Comparison of ENCODE assay signal across 13 cellular contexts in genomic region chrX:15567886-15568616, GRCh38. TPM values are rescaled to one million over a fixed set of nuclear protein-coding genes. Genes with fewer than 3 reads are reported as not detected.
A peak's percentile ranks its signal among the peaks of the same experiment; 100 is the strongest.
DNase-seq lines count a peak whose midpoint lies in the region; ATAC-seq and TF ChIP-seq lines count a peak whose summit lies in the region.
"Had no signal": no experiment of that assay in that cellular context is flagged by ENCODE, and none has a peak within 500 bp of the region (broad histone marks: within the 10 kb centered on the region; RNA-seq: fewer than 3 reads in every experiment).

No MANE protein-coding gene starts in this region.

- H3K4me3 ChIP-seq in left ventricle myocardium inferior (no peak overlapping the region), heart left ventricle (no peak overlapping the region)

- WGBS in heart left ventricle, 4 donors, result 52 to 78% (median 66%) methylated on average over 7 of the region's 7 CpGs

- intact Hi-C loops in left ventricle myocardium inferior (cut with micrococcal nuclease), result loop anchor here (10.0 kb wide), 1 partner anchor 73 kb away; the partner anchor contains the start of gene PIR
- intact Hi-C loops in heart left ventricle (cut with DNase I), result loop anchor here in 8 of 10 donors (5.0 to 10.0 kb wide), 6 partner anchors 71 to 223 kb away; partner anchors contain the start of gene PIR (in 3 of the 8)

- DNase-seq in left ventricle myocardium inferior (no peak), heart left ventricle (no peak), SW480 (ENCODE audit: low spot score) (peak; percentile 15), foreskin keratinocyte (peak in 1 of 2 donors; percentile 2), NCI-H2227 treated with DMSO at 0.1 percent for 48 hours (lab: John Stamatoyannopoulos, UW) (no peak), NCI-H1105 (lab: John Stamatoyannopoulos, UW) (no peak), NCI-H226 (no peak), T1000 (lab: John Stamatoyannopoulos, UW) (no peak)
- DNase-seq: activated T-cell treated with anti-CD3 and anti-CD28 coated beads, Interleukin-2, amount 50 U/mL, for 4 hours; CD4-positive, CD25-positive, alpha-beta regulatory T cell; effector CD4-positive, alpha-beta T cell; NCI-H187 treated with DMSO at 0.1 percent for 48 hours; T-cell had no signal

- ATAC-seq in heart left ventricle, result no peak
- no peak for ATAC-seq in foreskin keratinocyte
- ATAC-seq: activated T-cell treated with anti-CD3 and anti-CD28 coated beads, Interleukin-2, amount 50 U/mL, for 4 hours; T-cell had no signal

- H3K9me3 ChIP-seq in left ventricle myocardium inferior (replicated peaks) (no peaks in the 10 kb centered on the region), heart left ventricle (no peaks in the 10 kb centered on the region)

- no peaks in the 10 kb centered on the region for H3K36me3 ChIP-seq in left ventricle myocardium inferior
- peaks cover 0 to 33% (median 0%) of the 10 kb centered on the region in 9 donors for H3K36me3 ChIP-seq in heart left ventricle

- H3K4me1 ChIP-seq in left ventricle myocardium inferior, result peaks cover 4% of the 10 kb centered on the region
- peaks cover 0 to 10% (median 0%) of the 10 kb centered on the region in 12 donors for H3K4me1 ChIP-seq in heart left ventricle
- H3K4me1 ChIP-seq in foreskin keratinocyte, result no peaks in the 10 kb centered on the region

- TF ChIP-seq CTCF in left ventricle myocardium inferior (IDR thresholded peaks at IDR 0.05; ENCODE audit: borderline replicate concordance), result peak; percentile 16
- peak in 3 of 12 donors; percentile 9 to 27 (median 16) for TF ChIP-seq CTCF in heart left ventricle (IDR thresholded peaks at IDR 0.05)
- TF ChIP-seq CTCF in foreskin keratinocyte (conservative IDR thresholded peaks at IDR 0.05), result peak; percentile 66

- H3K27me3 ChIP-seq in left ventricle myocardium inferior (ENCODE audit: low read depth) (no peaks in the 10 kb centered on the region), heart left ventricle (peaks cover 0 to 73% (median 0%) of the 10 kb centered on the region in 9 donors), foreskin keratinocyte (no peaks in the 10 kb centered on the region)

- no peak for TF ChIP-seq POLR2A in heart left ventricle (IDR thresholded peaks at IDR 0.05)

- H3K27ac ChIP-seq in left ventricle myocardium inferior (replicated peaks) (no peak overlapping the region), heart left ventricle (no peak overlapping the region), foreskin keratinocyte (no peak overlapping the region)

RNA-seq across cellular contexts. Expression of gene ACE2, which starts 32.7 kb away (rescaled TPM):
- 14.0 TPM for total RNA-seq in left ventricle myocardium inferior
- 10 to 100 TPM; 15.6 to 59.4 (median 20.7) TPM for total RNA-seq in heart left ventricle
- polyA plus RNA-seq in heart left ventricle, result 1 to 10 TPM; 5.0 to 9.2 TPM
- 0.07 and 0.14 TPM in 2 replicates for total RNA-seq in foreskin keratinocyte
- polyA plus RNA-seq in foreskin keratinocyte, result 0.07 TPM in 2 replicates
- total RNA-seq: CD4-positive, CD25-positive, alpha-beta regulatory T cell; T-cell had no signal
- polyA plus RNA-seq: CD4-positive, CD25-positive, alpha-beta regulatory T cell had no signal

Comparison
In these comparisons a context has a peak if more than half of its experiments do, and no peak if none do; other contexts are left out.
1. RNA of gene ACE2, which starts 32.7 kb away (total RNA-seq): 15.6 to 59.4 TPM in heart left ventricle and 14.0 TPM in left ventricle myocardium inferior (single experiment); 0.07 to 0.14 TPM in foreskin keratinocyte; every median in the first group is over 10 times any median in the second.